ENCODE assay signal across 13 cellular contexts in genomic region chr7:44712012-44712411, GRCh38. TPM values are rescaled to one million over a fixed set of nuclear protein-coding genes. Genes with fewer than 3 reads are reported as not detected.
DNase-seq lines count a peak whose midpoint lies in the region; ATAC-seq and TF ChIP-seq lines count a peak whose summit lies in the region.
"Had no signal": no experiment of that assay in that cellular context is flagged by ENCODE, and none has a peak within 500 bp of the region (broad histone marks: within the 10 kb centered on the region; RNA-seq: fewer than 3 reads in every experiment).

No MANE protein-coding gene starts in this region.

- peaks cover 39% of the 10 kb centered on the region for H3K4me1 ChIP-seq in left ventricle myocardium inferior
- H3K4me1 ChIP-seq: gastroesophageal sphincter had no signal

- no peak overlapping the region for H3K4me3 ChIP-seq in left ventricle myocardium inferior
- H3K4me3 ChIP-seq: gastroesophageal sphincter had no signal

- no peak for ATAC-seq in Right ventricle myocardium superior (ENCODE audit: poor library complexity)
- ATAC-seq in left colon = peak; percentile 17
- ATAC-seq in omental fat pad (ENCODE audit: low FRiP score) = no peak
- no peak for ATAC-seq in HG02870 (IDR thresholded peaks at IDR 0.05; ENCODE audit: unreplicated experiment)
- ATAC-seq: gastroesophageal sphincter had no signal

- TF ChIP-seq CTCF in left ventricle myocardium inferior (IDR thresholded peaks at IDR 0.05; ENCODE audit: borderline replicate concordance) = no peak
- no peak for TF ChIP-seq CTCF in omental fat pad (IDR thresholded peaks at IDR 0.05)

- intact Hi-C loops in left ventricle myocardium inferior (cut with micrococcal nuclease) (no loop called here), Right ventricle myocardium superior (cut with DNase I) (no loop called here), left colon (cut with DNase I, micrococcal nuclease) (no loop called here)

- H3K36me3 ChIP-seq in left ventricle myocardium inferior = peaks cover 30% of the 10 kb centered on the region

- H3K9me3 ChIP-seq in left ventricle myocardium inferior (replicated peaks) = no peaks in the 10 kb centered on the region
- H3K9me3 ChIP-seq: gastroesophageal sphincter, neutrophil had no signal

- peak overlapping the region; percentile 59 for H3K27ac ChIP-seq in left ventricle myocardium inferior (replicated peaks)
- H3K27ac ChIP-seq: gastroesophageal sphincter, neutrophil had no signal

- DNase-seq in left ventricle myocardium inferior = no peak
- DNase-seq in Right ventricle myocardium superior = no peak
- DNase-seq in SW480 (ENCODE audit: low spot score) = peak; percentile 93
- no peak for DNase-seq in left colon
- no peak for DNase-seq in cortex of kidney (lab: John Stamatoyannopoulos, UW)
- DNase-seq in omental fat pad (ENCODE audit: low spot score) = no peak
- no peak for DNase-seq in glomerular visceral epithelial cell (ENCODE audit: extremely low spot score)
- DNase-seq: GOT3, NCI-H524, SHP77 treated with DMSO at 0.1 percent for 48 hours had no signal

- H3K27me3 ChIP-seq in left ventricle myocardium inferior (ENCODE audit: low read depth) = no peaks in the 10 kb centered on the region
- H3K27me3 ChIP-seq: gastroesophageal sphincter, neutrophil had no signal

RNA-seq across cellular contexts. Expression of gene ZMIZ2, which starts 36.6 kb away (rescaled TPM):
- total RNA-seq in left ventricle myocardium inferior = 62.7 TPM
- 54.1 TPM for total RNA-seq in Right ventricle myocardium superior
- total RNA-seq in left colon = 10 to 100 TPM; 67.1 to 83.3 TPM
- total RNA-seq in omental fat pad = 10 to 100 TPM; 13.5 to 26.3 (median 15.3) TPM
